Comparison of ENCODE assay signal across 8 cellular contexts in the genomic region with DNA sequence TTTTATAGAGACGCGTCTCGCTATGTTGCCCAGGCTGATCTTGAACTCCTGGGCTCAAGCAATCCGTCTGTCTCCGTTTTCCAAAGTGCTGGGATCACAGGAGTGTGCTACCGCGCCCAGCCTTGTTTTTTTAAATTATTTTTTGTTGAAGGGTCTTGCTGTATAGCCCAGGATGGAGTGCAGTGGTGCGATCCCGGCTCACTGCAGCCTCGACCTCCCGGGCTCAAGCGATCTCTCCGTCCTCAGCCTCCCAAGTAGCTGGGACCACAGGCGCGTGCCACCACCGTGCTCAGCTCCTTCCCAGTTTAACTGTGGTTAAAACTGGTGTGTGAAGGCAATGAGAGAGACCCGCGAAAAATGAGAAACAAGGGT. TPM values are rescaled to one million over a fixed set of nuclear protein-coding genes. Genes with fewer than 3 reads are reported as not detected.
DNase-seq lines count a peak whose midpoint lies in the region; ATAC-seq, FAIRE-seq and TF ChIP-seq lines count a peak whose summit lies in the region.

No MANE protein-coding gene starts in this region.

- WGBS in H9 (ENCODE audit: extremely low coverage, insufficient read length, low lambda C conversion rate) = no CpG with 5 or more reads among the region's 18 CpGs
- WGBS in heart left ventricle, 4 donors = 51 to 65% (median 59%) methylated on average over 18 of the region's 18 CpGs
- WGBS in small intestine, 3 donors = 59 to 63% (median 60%) methylated on average over 18 of the region's 18 CpGs

- no peak overlapping the region for H2BK15ac ChIP-seq in H9 (ENCODE audit: low read depth, low read length)

- H3K9ac ChIP-seq in H9 (ENCODE audit: extremely low read depth, insufficient read length, low read length) = no peak overlapping the region

- no peaks in the 10 kb centered on the region for H3K79me1 ChIP-seq in H9 (ENCODE audit: insufficient read depth, low read depth, low read length, poor library complexity, severe bottlenecking)

- H3K79me2 ChIP-seq in H9 (ENCODE audit: insufficient read depth, low read length) = no peaks in the 10 kb centered on the region

- TF ChIP-seq CTCF in H9 (conservative IDR thresholded peaks at IDR 0.05) (no peak), activated B cell treated with CpG ODN at 0.5 μM for 24 hours (IDR thresholded peaks at IDR 0.05) (no peak), heart left ventricle (IDR thresholded peaks at IDR 0.05) (no peak)

- H3K4me2 ChIP-seq in H9 (ENCODE audit: insufficient read depth, insufficient read length, low read length) = no peak overlapping the region

- no peak overlapping the region for H2AFZ ChIP-seq in H9 (ENCODE audit: low read length)

- intact Hi-C loops in activated B cell treated with CpG ODN at 0.5 μM for 24 hours (cut with micrococcal nuclease) = loop anchor here (1.0 kb wide), 3 partner anchors 11 to 23 kb away; a partner anchor contains a TSS
- intact Hi-C loops in heart left ventricle (cut with DNase I) = loop anchor here in 5 of 10 donors (1.0 to 2.0 kb wide), 4 partner anchors 11 to 23 kb away; a partner anchor contains a TSS

- peaks cover 6% of the 10 kb centered on the region in 2 experiments for H3K4me1 Mint-ChIP-seq in H9
- H3K4me1 Mint-ChIP-seq in activated B cell treated with CpG ODN at 0.5 μM for 24 hours = peaks cover 36% of the 10 kb centered on the region

- H3K9me3 Mint-ChIP-seq in H9 = peaks cover 3 to 13% of the 10 kb centered on the region in 2 experiments; a peak in 4 of 5 replicates
- no peaks in the 10 kb centered on the region for H3K9me3 Mint-ChIP-seq in activated B cell treated with CpG ODN at 0.5 μM for 24 hours

- no peak overlapping the region for H4K91ac ChIP-seq in H9 (ENCODE audit: insufficient read length, low read depth, low read length)

- no peak overlapping the region for H4K5ac ChIP-seq in H9 (ENCODE audit: insufficient read length, low read depth, low read length)

- H3K9me3 ChIP-seq in H9 (ENCODE audit: control insufficient read depth, low read depth, low read length) (no peaks in the 10 kb centered on the region), heart left ventricle (no peaks in the 10 kb centered on the region), small intestine (ENCODE audit: control insufficient read depth, low read depth) (no peaks in the 10 kb centered on the region)

- H2BK120ac ChIP-seq in H9 (ENCODE audit: low read depth, low read length, poor library complexity, severe bottlenecking) = no peak overlapping the region

- no peaks in the 10 kb centered on the region for H3K4me1 ChIP-seq in H9 (ENCODE audit: insufficient read depth, low read length)
- peaks cover 0 to 42% (median 9%) of the 10 kb centered on the region in 12 donors for H3K4me1 ChIP-seq in heart left ventricle
- H3K4me1 ChIP-seq in small intestine (ENCODE audit: control insufficient read depth in 2 of 2, insufficient read depth in 1 of 2, low read depth in 1 of 2, low read length in 1 of 2) = peaks cover 2 to 3% of the 10 kb centered on the region in 2 donors

- no peaks in the 10 kb centered on the region for H4K20me1 ChIP-seq in H9 (ENCODE audit: control insufficient read depth, insufficient read depth, insufficient read length)

- no peak overlapping the region for H2AK5ac ChIP-seq in H9 (ENCODE audit: insufficient read length, low read length)

- H2BK20ac ChIP-seq in H9 (ENCODE audit: low read depth, low read length, poor library complexity, severe bottlenecking) = no peak overlapping the region

- TF ChIP-seq POLR2A in heart left ventricle (IDR thresholded peaks at IDR 0.05) = no peak

- H3K14ac ChIP-seq in H9 (ENCODE audit: insufficient read depth, low read length) = no peak overlapping the region

- H3K18ac ChIP-seq in H9 (ENCODE audit: insufficient read length, low read depth, low read length) = peak overlapping the region; percentile 32

- no peak overlapping the region for H4K8ac ChIP-seq in H9 (replicated peaks; ENCODE audit: insufficient read length, low read depth, low read length)

- H3K23me2 ChIP-seq in H9 (ENCODE audit: insufficient read length, low read depth, low read length, poor library complexity, severe bottlenecking) = no peaks in the 10 kb centered on the region

- peak overlapping the region; percentile 22 to 86 (median 66) for H3K4me3 ChIP-seq in heart left ventricle
- peak overlapping the region in 1 of 2 donors; percentile 49 for H3K4me3 ChIP-seq in small intestine (ENCODE audit: low read depth in 1 of 2, low read length in 2 of 2)

- no peak overlapping the region for H2BK5ac ChIP-seq in H9 (ENCODE audit: insufficient read length, low read length)

- H3K4me3 Mint-ChIP-seq in H9 = peak overlapping the region; percentile 25 to 40; a peak in 2 of 5 replicates
- H3K4me3 Mint-ChIP-seq in activated B cell treated with CpG ODN at 0.5 μM for 24 hours = peak overlapping the region; percentile 71

- FAIRE-seq in small intestine (lab: Jason Lieb, UNC) = no peak

- CTCF ChIA-PET in activated B cell treated with CpG ODN at 0.5 μM for 24 hours (lab: Charles Lee) = interaction anchor here (1.5 kb wide), 1 partner anchor 17 kb away, joined by 4 read pairs; a partner anchor contains a TSS

- POLR2A ChIA-PET in activated B cell treated with CpG ODN at 0.5 μM for 24 hours (lab: Charles Lee) = interaction anchor here (0.6 to 5.5 kb wide), 7 partner anchors 11 to 32 kb away, joined by 3 to 128 read pairs (median 12); a partner anchor contains a TSS

- H3K23ac ChIP-seq in H9 (ENCODE audit: insufficient read length, low read depth, low read length) = no peak overlapping the region

- no peak overlapping the region for H3K4ac ChIP-seq in H9 (ENCODE audit: low read depth, low read length)

- H3K36me3 Mint-ChIP-seq in H9 (ENCODE audit: insufficient read depth in 1 of 3, low read depth in 3 of 3) (peaks cover 0 to 9% (median 3%) of the 10 kb centered on the region in 3 experiments; a peak in 3 of 7 replicates), activated B cell treated with CpG ODN at 0.5 μM for 24 hours (ENCODE audit: low read depth) (no peaks in the 10 kb centered on the region)

- H3K27me3 ChIP-seq in H9 (ENCODE audit: insufficient read depth, low read length) = no peaks in the 10 kb centered on the region
- H3K27me3 ChIP-seq in heart left ventricle = no peaks in the 10 kb centered on the region
- no peaks in the 10 kb centered on the region for H3K27me3 ChIP-seq in small intestine (ENCODE audit: control insufficient read depth in 2 of 2, insufficient read depth in 2 of 2, low read length in 2 of 2)

- DNase-seq in H9 (no peak), activated B cell treated with CpG ODN at 0.5 μM for 24 hours (no peak), heart left ventricle (no peak), small intestine (no peak), NCI-H2029 (lab: John Stamatoyannopoulos, UW) (no peak), ecto neural progenitor cell (ENCODE audit: low spot score) (no peak), MV-4-11 (lab: John Stamatoyannopoulos, UW) (no peak), ACHN (no peak)

- ATAC-seq in activated B cell treated with CpG ODN at 0.5 μM for 24 hours (ENCODE audit: low read depth) (no peak), heart left ventricle (peak in 1 of 4 donors; percentile 6)

- in situ Hi-C loops in ACHN (cut with HindIII; ENCODE audit: low pct_ligation_motif_present, low pct_unique_long_range_greater_than_20kb, low sequenced_read_pairs) = no loop called here

- H3K27me3 Mint-ChIP-seq in H9 (ENCODE audit: low read depth) (peaks cover 17% of the 10 kb centered on the region), activated B cell treated with CpG ODN at 0.5 μM for 24 hours (no peaks in the 10 kb centered on the region)

- H3K36me3 ChIP-seq in heart left ventricle (peaks cover 0 to 5% (median 0%) of the 10 kb centered on the region in 9 donors), small intestine (ENCODE audit: control insufficient read depth in 2 of 2, insufficient read depth in 2 of 2, low read length in 2 of 2) (no peaks in the 10 kb centered on the region)

- H3T11ph ChIP-seq in H9 (ENCODE audit: low read length) = no peak overlapping the region

- no peak overlapping the region for H2BK12ac ChIP-seq in H9 (ENCODE audit: insufficient read length, low read depth, low read length)

- H3K27ac Mint-ChIP-seq in H9 = no peak overlapping the region
- H3K27ac Mint-ChIP-seq in activated B cell treated with CpG ODN at 0.5 μM for 24 hours = peak overlapping the region; percentile 91

- no peak overlapping the region for H3K56ac ChIP-seq in H9 (ENCODE audit: insufficient read length, low read depth, low read length)

- H3K27ac ChIP-seq in H9 (ENCODE audit: insufficient read length, low read depth, low read length) (no peak overlapping the region), heart left ventricle (peak overlapping the region; percentile 95 to 100 (median 98)), small intestine (ENCODE audit: low read depth in 1 of 2, low read length in 1 of 2) (peak overlapping the region; percentile 95 to 97)

RNA-seq across cellular contexts. Expression of a gene that starts 11.0 kb away (rescaled TPM):
- total RNA-seq in H9 (2021) (411 and 420 TPM in 2 replicates), activated B cell treated with CpG ODN at 0.5 μM for 24 hours (253 and 255 TPM in 2 replicates), heart left ventricle (100 to 1,000 TPM in 1 of 9 donors, 10 to 100 TPM in 8; 60.4 to 142 (median 79.1) TPM)
- polyA plus RNA-seq in heart left ventricle (10 to 100 TPM; 24.0 to 95.2 TPM), small intestine (100 to 1,000 TPM; 138 to 194 (median 158) TPM)

RNA-seq across cellular contexts. Expression of a gene that starts 16.9 kb away (rescaled TPM):
- 1.3 and 1.4 TPM in 2 replicates for total RNA-seq in H9 (2021)
- 2.9 and 3.4 TPM in 2 replicates for total RNA-seq in activated B cell treated with CpG ODN at 0.5 μM for 24 hours
- 1 to 10 TPM; 1.8 to 5.1 (median 2.4) TPM for total RNA-seq in heart left ventricle
- 1 to 10 TPM; 2.2 to 3.4 TPM for polyA plus RNA-seq in heart left ventricle
- polyA plus RNA-seq in small intestine = 10 to 100 TPM in 2 of 3 donors, 1 to 10 TPM in 1; 5.0 to 17.4 (median 11.3) TPM

RNA-seq across cellular contexts. Expression of a gene that starts 48.5 kb away (rescaled TPM):
- total RNA-seq in H9 (2021) (not detected in 2 replicates), activated B cell treated with CpG ODN at 0.5 μM for 24 hours (not detected in 2 replicates), heart left ventricle (not detected)
- polyA plus RNA-seq in heart left ventricle (under 1 TPM in 1 of 2 donors, not detected in 1; 0.14 TPM), small intestine (under 1 TPM in 1 of 3 donors, not detected in 2; 0.10 TPM)
